ENCODE assay signal across 30 cellular contexts in genomic region chr11:28072321-28072720, GRCh38. TPM values are rescaled to one million over a fixed set of nuclear protein-coding genes. Genes with fewer than 3 reads are reported as not detected.
DNase-seq lines count a peak whose midpoint lies in the region; ATAC-seq, FAIRE-seq and TF ChIP-seq lines count a peak whose summit lies in the region.
"Had no signal": no experiment of that assay in that cellular context is flagged by ENCODE, and none has a peak within 500 bp of the region (broad histone marks: within the 10 kb centered on the region; RNA-seq: fewer than 3 reads in every experiment).

No MANE protein-coding gene starts in this region.

- no peak overlapping the region for H3K4me3 ChIP-seq in endothelial cell of umbilical vein (replicated peaks in 1 of 3; ENCODE audit: insufficient read depth in 1 of 3, low read depth in 1 of 3, low read length in 3 of 3)
- H3K4me3 ChIP-seq: heart left ventricle, K562, MG63, neural progenitor cell, right lobe of liver, suprapubic skin, upper lobe of right lung had no signal

- intact Hi-C loops in endothelial cell of umbilical vein (cut with micrococcal nuclease): no loop called here

- no TSS peak for BruUV-seq in endothelial cell of umbilical vein (replicated peaks; lab: Mats Ljungman, UMichigan)

- no peak for TF ChIP-seq CTCF in endothelial cell of umbilical vein (IDR thresholded peaks at IDR 0.05; ENCODE audit: extremely low read depth in 1 of 2, insufficient read depth in 1 of 2, low read depth in 1 of 2, low read length in 2 of 2)

- no peaks in the 10 kb centered on the region for H3K9me3 ChIP-seq in endothelial cell of umbilical vein (replicated peaks; ENCODE audit: control insufficient read depth, insufficient read depth, low read length)
- H3K9me3 ChIP-seq: heart left ventricle, MG63, right lobe of liver, suprapubic skin, upper lobe of right lung had no signal

- H4K20me1 ChIP-seq in endothelial cell of umbilical vein (replicated peaks; ENCODE audit: control insufficient read depth, extremely low read depth, insufficient read depth, low read length): no peaks in the 10 kb centered on the region

- H3K4me2 ChIP-seq in endothelial cell of umbilical vein (ENCODE audit: insufficient read depth, low read length): peak overlapping the region; percentile 31
- H3K4me2 ChIP-seq: neural progenitor cell had no signal

- FAIRE-seq in endothelial cell of umbilical vein (lab: Jason Lieb, UNC): peak; percentile 26
- FAIRE-seq: K562 had no signal

- H3K27ac ChIP-seq in endothelial cell of umbilical vein (ENCODE audit: insufficient read depth, low read depth, low read length): no peak overlapping the region
- H3K27ac ChIP-seq: C4-2B, foreskin keratinocyte, heart left ventricle, neural progenitor cell, right lobe of liver, suprapubic skin, upper lobe of right lung had no signal

- H2AFZ ChIP-seq in endothelial cell of umbilical vein (ENCODE audit: low read depth, low read length): peak overlapping the region; percentile 54
- H2AFZ ChIP-seq: neural progenitor cell had no signal

- TF ChIP-seq POLR2A in endothelial cell of umbilical vein (IDR thresholded peaks at IDR 0.05; ENCODE audit: low read depth, low read length): no peak

- H3K9me1 ChIP-seq in endothelial cell of umbilical vein (replicated peaks; ENCODE audit: control insufficient read depth, extremely low read depth, insufficient read depth, low read length): no peaks in the 10 kb centered on the region

- no peaks in the 10 kb centered on the region for H3K79me2 ChIP-seq in endothelial cell of umbilical vein (ENCODE audit: control insufficient read depth, insufficient read depth, low read length)

- peaks cover 3% of the 10 kb centered on the region for H3K4me1 ChIP-seq in endothelial cell of umbilical vein (ENCODE audit: control insufficient read depth, extremely low read depth, insufficient read depth, low read length)
- H3K4me1 ChIP-seq: foreskin keratinocyte, neural progenitor cell, right lobe of liver, suprapubic skin, upper lobe of right lung had no signal

- no peak for ATAC-seq in HG03432 (IDR thresholded peaks at IDR 0.05; ENCODE audit: unreplicated experiment)
- ATAC-seq: foreskin keratinocyte; heart left ventricle; K562; left cardiac atrium; right lobe of liver; stimulated activated naive B cell treated with anti-CD40 and anti-IgM and Interleukin-4, amounts not matched to agents 10 μg/mL and 1 μg/mL and 100 μg/mL, for 72 hours; upper lobe of right lung had no signal

- no peak overlapping the region for H3K9ac ChIP-seq in endothelial cell of umbilical vein (replicated peaks; ENCODE audit: extremely low read depth, insufficient read depth, low read length)
- H3K9ac ChIP-seq: neural progenitor cell had no signal

- POLR2A ChIA-PET in endothelial cell of umbilical vein (lab: Charles Lee): no interaction called here

- H3K36me3 ChIP-seq in endothelial cell of umbilical vein (ENCODE audit: control insufficient read depth in 2 of 2, extremely low read depth in 1 of 2, insufficient read depth in 2 of 2, low read length in 2 of 2): no peaks in the 10 kb centered on the region
- H3K36me3 ChIP-seq: heart left ventricle, right lobe of liver, suprapubic skin, upper lobe of right lung had no signal

- CTCF ChIA-PET in endothelial cell of umbilical vein (lab: Charles Lee): interaction anchor here (0.8 to 2.1 kb wide), 7 partner anchors 11 to 1087 kb away, joined by 3 to 6 read pairs (median 5); no protein-coding TSS in a partner anchor

- DNase-seq in ELR (ENCODE audit: low read depth) (peak; percentile 26), LHCN-M2 (ENCODE audit: low read depth) (peak; percentile 19), endothelial cell of umbilical vein (ENCODE audit: low read depth, low spot score) (peak; percentile 58), renal cortical epithelial cell (ENCODE audit: low read depth) (peak; percentile 3), DMS53 (lab: John Stamatoyannopoulos, UW) (no peak), COLO829 (ENCODE audit: low spot score) (no peak), SHP77 (lab: John Stamatoyannopoulos, UW) (no peak)
- DNase-seq: activated CD4-positive, alpha-beta T cell treated with anti-CD3 and anti-CD28 coated beads, Interleukin-2, amount 50 U/mL, for 4 hours; activated CD4-positive, CD25-positive, alpha-beta regulatory T cell; activated CD8-positive, alpha-beta memory T cell treated with anti-CD3 and anti-CD28 coated beads, Interleukin-2, amount 50 U/mL, for 4 hours; activated naive CD4-positive, alpha-beta T cell treated with anti-CD3 and anti-CD28 coated beads, Interleukin-2, amount 10 ng/mL, durations not matched to agents 7 days and 5 days; cerebellar nuclear complex; foreskin keratinocyte; heart left ventricle; left cardiac atrium; mammary epithelial cell; MG63; NCI-H1105 treated with DMSO at 0.1 percent for 48 hours; NCI-H2029; NCI-H526 treated with DMSO at 0.1 percent for 48 hours; posterior cingulate gyrus; right lobe of liver; Right ventricle myocardium superior; stimulated activated naive B cell treated with anti-CD40 and anti-IgM and Interleukin-4, amounts not matched to agents 10 μg/mL and 1 μg/mL and 100 μg/mL, for 72 hours; upper lobe of right lung had no signal

- H3K27me3 ChIP-seq in endothelial cell of umbilical vein (ENCODE audit: control insufficient read depth in 2 of 2, insufficient read depth in 2 of 2, low read length in 2 of 2): no peaks in the 10 kb centered on the region
- H3K27me3 ChIP-seq: foreskin keratinocyte, heart left ventricle, MG63, neural progenitor cell, right lobe of liver, suprapubic skin, upper lobe of right lung had no signal

- dilution Hi-C loops in endothelial cell of umbilical vein (cut with MboI; ENCODE audit: extremely low pct_ligation_motif_present, low sequenced_read_pairs): no loop called here

TF ChIP-seq in endothelial cell of umbilical vein, 7 proteins besides CTCF, POLR2A, EP300 and RAD21:
- TF ChIP-seq POLR2AphosphoS5 (IDR thresholded peaks at IDR 0.05; ENCODE audit: insufficient read depth, low read depth, low read length) (no peak), MYC (IDR thresholded peaks at IDR 0.05; ENCODE audit: low read depth, low read length) (no peak), GATA2 (IDR thresholded peaks at IDR 0.05; ENCODE audit: insufficient read depth, insufficient read length, low read depth, low read length) (no peak), FOS (IDR thresholded peaks at IDR 0.05; ENCODE audit: borderline replicate concordance, insufficient read depth, low read length) (no peak), EZH2 (IDR thresholded peaks at IDR 0.05; ENCODE audit: borderline replicate concordance, low read depth, low read length, severe bottlenecking) (no peak), MAX (IDR thresholded peaks at IDR 0.05; ENCODE audit: insufficient read depth, insufficient read length) (no peak), JUN (IDR thresholded peaks at IDR 0.05; ENCODE audit: borderline replicate concordance, insufficient read depth, insufficient read length, low read depth) (no peak)

RNA-seq across cellular contexts. Expression of gene KIF18A, which starts 35.6 kb away (rescaled TPM):
- total RNA-seq in LHCN-M2 (2014; rRNA removed) (32.3 and 38.1 TPM in 2 replicates), endothelial cell of umbilical vein (14.1 and 18.5 TPM in 2 replicates), renal cortical epithelial cell (8.0 and 9.2 TPM in 2 replicates)
- polyA plus RNA-seq in LHCN-M2 (2012): 3.3 TPM
- 2.2 and 2.5 TPM in 2 replicates for polyA plus RNA-seq in endothelial cell of umbilical vein
- 5.5 and 5.7 TPM in 2 replicates for polyA plus RNA-seq in endothelial cell of umbilical vein (2011; cell fraction: cytosol; rRNA removed)
- polyA plus RNA-seq in endothelial cell of umbilical vein (2011; cell fraction: nucleus; rRNA removed): 9.9 and 17.3 TPM in 2 replicates
- polyA plus RNA-seq in endothelial cell of umbilical vein (2012): 6.6 and 13.6 TPM in 2 replicates
- 9.1 and 15.0 TPM in 2 replicates for polyA minus RNA-seq in endothelial cell of umbilical vein
- polyA minus RNA-seq in endothelial cell of umbilical vein (2011; cell fraction: cytosol; rRNA and poly(A)+ RNA removed): 15.1 TPM
- 41.4 and 60.8 TPM in 2 replicates for polyA minus RNA-seq in endothelial cell of umbilical vein (2011; cell fraction: nucleus; rRNA and poly(A)+ RNA removed)

RNA-seq across cellular contexts. Expression of gene METTL15, which starts 35.9 kb away (rescaled TPM):
- total RNA-seq in LHCN-M2 (2014; rRNA removed) (13.7 and 15.2 TPM in 2 replicates), endothelial cell of umbilical vein (10.9 and 12.1 TPM in 2 replicates), renal cortical epithelial cell (20.8 and 27.4 TPM in 2 replicates)
- polyA plus RNA-seq in LHCN-M2 (2012): 3.3 TPM
- 3.2 and 4.2 TPM in 2 replicates for polyA plus RNA-seq in endothelial cell of umbilical vein
- polyA plus RNA-seq in endothelial cell of umbilical vein (2011; cell fraction: cytosol; rRNA removed): 3.9 and 5.0 TPM in 2 replicates
- 12.1 and 12.7 TPM in 2 replicates for polyA plus RNA-seq in endothelial cell of umbilical vein (2011; cell fraction: nucleus; rRNA removed)
- 8.0 TPM in 2 replicates for polyA plus RNA-seq in endothelial cell of umbilical vein (2012)
- 22.8 and 26.7 TPM in 2 replicates for polyA minus RNA-seq in endothelial cell of umbilical vein
- 11.6 TPM for polyA minus RNA-seq in endothelial cell of umbilical vein (2011; cell fraction: cytosol; rRNA and poly(A)+ RNA removed)
- 46.8 and 67.8 TPM in 2 replicates for polyA minus RNA-seq in endothelial cell of umbilical vein (2011; cell fraction: nucleus; rRNA and poly(A)+ RNA removed)

Comparison
In these comparisons a context has a peak if more than half of its experiments do, and no peak if none do; other contexts are left out.
1. DNase-seq: peak in ELR (single experiment), LHCN-M2 (single experiment), endothelial cell of umbilical vein (single experiment) and renal cortical epithelial cell (single experiment); none in DMS53 (single experiment), COLO829 (single experiment) and SHP77 (0 of 2).